ENCODE assay signal across 12 cellular contexts in the genomic region with DNA sequence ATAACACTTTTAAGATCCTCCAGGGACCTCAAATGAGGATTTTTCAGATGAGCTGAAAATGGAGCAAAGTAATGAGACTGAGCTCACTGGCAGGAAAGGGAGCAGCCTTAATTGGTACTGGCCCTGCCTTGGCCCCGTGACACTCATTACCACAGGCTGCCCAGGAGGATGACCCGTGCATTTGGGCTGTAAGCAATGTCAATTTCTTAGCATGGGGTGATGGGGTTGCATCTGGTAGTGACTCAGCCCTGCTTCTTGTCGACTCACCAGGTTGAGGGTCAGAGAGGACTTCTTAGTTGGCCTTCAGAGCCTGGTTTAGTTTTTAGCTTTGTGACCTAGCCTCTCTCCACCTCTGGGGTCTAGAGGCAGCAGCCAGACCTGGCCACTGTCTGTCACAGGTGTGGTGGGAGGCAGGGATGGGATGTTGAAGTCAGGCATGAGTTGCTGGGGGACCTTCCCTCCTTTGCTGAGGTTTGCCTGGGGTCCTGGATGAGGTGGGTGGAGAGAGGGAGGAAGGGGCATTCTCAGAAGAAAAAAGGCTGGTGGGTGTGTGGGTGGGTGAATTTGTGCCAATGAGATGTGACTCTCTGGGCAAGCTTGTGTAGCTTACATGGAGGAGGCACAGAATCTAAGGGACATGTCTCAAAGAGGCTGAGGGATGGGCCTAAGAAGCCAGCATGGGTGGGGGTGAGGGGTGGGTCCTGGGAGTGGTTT. TPM values are rescaled to one million over a fixed set of nuclear protein-coding genes. Genes with fewer than 3 reads are reported as not detected.
DNase-seq lines count a peak whose midpoint lies in the region; ATAC-seq and TF ChIP-seq lines count a peak whose summit lies in the region.
"Had no signal": no experiment of that assay in that cellular context is flagged by ENCODE, and none has a peak within 500 bp of the region (broad histone marks: within the 10 kb centered on the region; RNA-seq: fewer than 3 reads in every experiment).

No MANE protein-coding gene starts in this region.

- H3K9me3 Mint-ChIP-seq in activated naive CD4-positive, alpha-beta T cell treated with anti-CD3 and anti-CD28 coated beads, Interleukin-2, amount 10 ng/mL, durations not matched to agents 7 days and 5 days, result no peaks in the 10 kb centered on the region
- H3K9me3 Mint-ChIP-seq: activated naive CD4-positive, alpha-beta T cell treated with anti-CD3 and anti-CD28 coated beads, Interleukin-2, amount 50 U/mL, for 24 hours; stimulated activated naive CD8-positive, alpha-beta T cell treated with anti-CD3 and anti-CD28 coated beads, Interleukin-15, Interleukin-2, amounts not matched to agents 100 ng/mL and 50 ng/mL, for 24 hours had no signal

- POLR2A ChIA-PET in Panc1 (lab: Charles Lee), result no interaction called here

- no peaks in the 10 kb centered on the region for H3K4me1 ChIP-seq in Panc1 (ENCODE audit: control insufficient read depth, insufficient read depth, low read length)
- H3K4me1 ChIP-seq in subcutaneous abdominal adipose tissue (ENCODE audit: control insufficient read depth in 5 of 5, insufficient read depth in 5 of 5, low read length in 5 of 5), result peaks cover 2 to 36% (median 14%) of the 10 kb centered on the region in 5 donors
- H3K4me1 ChIP-seq: SJSA1 had no signal

- H3K27ac ChIP-seq in Panc1 (ENCODE audit: low read length) (no peak overlapping the region), subcutaneous abdominal adipose tissue (ENCODE audit: low read depth, low read length) (peak overlapping the region; percentile 52)
- H3K27ac ChIP-seq: SJSA1 had no signal

- peak; percentile 48; the same call in 1 of the 2 replicates for ATAC-seq in Panc1
- no peak for ATAC-seq in GM21447 (IDR thresholded peaks at IDR 0.05; ENCODE audit: unreplicated experiment)

- intact Hi-C loops in Panc1 (cut with micrococcal nuclease; ENCODE audit: unreplicated experiment), result no loop called here

- BruUV-seq in Panc1 (replicated peaks; lab: Mats Ljungman, UMichigan), result no TSS peak

- H3K36me3 ChIP-seq in Panc1 (ENCODE audit: control insufficient read depth, insufficient read depth, low read length), result no peaks in the 10 kb centered on the region
- peaks cover 0 to 21% (median 7%) of the 10 kb centered on the region in 5 donors for H3K36me3 ChIP-seq in subcutaneous abdominal adipose tissue (ENCODE audit: control insufficient read depth in 5 of 5, insufficient read depth in 5 of 5, low read length in 5 of 5)
- H3K36me3 ChIP-seq: SJSA1 had no signal

- H3K4me3 Mint-ChIP-seq in activated naive CD4-positive, alpha-beta T cell treated with anti-CD3 and anti-CD28 coated beads, Interleukin-2, amount 10 ng/mL, durations not matched to agents 7 days and 5 days, result no peak overlapping the region
- H3K4me3 Mint-ChIP-seq: activated naive CD4-positive, alpha-beta T cell treated with anti-CD3 and anti-CD28 coated beads, Interleukin-2, amount 50 U/mL, for 24 hours; stimulated activated naive CD8-positive, alpha-beta T cell treated with anti-CD3 and anti-CD28 coated beads, Interleukin-15, Interleukin-2, amounts not matched to agents 100 ng/mL and 50 ng/mL, for 24 hours had no signal

- TF ChIP-seq CTCF in Panc1 (IDR thresholded peaks at IDR 0.05), result no peak
- no peak for TF ChIP-seq CTCF in fibroblast of pulmonary artery (IDR thresholded peaks at IDR 0.05; ENCODE audit: low read length, missing control alignments)

- no peaks in the 10 kb centered on the region for H3K27me3 ChIP-seq in Panc1 (ENCODE audit: control insufficient read depth, insufficient read depth, low read length)
- H3K27me3 ChIP-seq in subcutaneous abdominal adipose tissue (ENCODE audit: control insufficient read depth in 5 of 5, insufficient read depth in 4 of 5, low read length in 5 of 5), result no peaks in the 10 kb centered on the region
- H3K27me3 ChIP-seq: SJSA1 had no signal

- peak overlapping the region in 1 of 5 donors; percentile 16 for H3K9ac ChIP-seq in subcutaneous abdominal adipose tissue (ENCODE audit: low read length in 5 of 5)

- no peak overlapping the region for H3K4me3 ChIP-seq in Panc1 (ENCODE audit: low read depth in 2 of 2, low read length in 2 of 2)
- no peak overlapping the region for H3K4me3 ChIP-seq in fibroblast of pulmonary artery (replicated peaks; ENCODE audit: low read depth, low read length)
- no peak overlapping the region for H3K4me3 ChIP-seq in subcutaneous abdominal adipose tissue (ENCODE audit: low read depth in 1 of 5, low read length in 5 of 5)
- H3K4me3 ChIP-seq: SJSA1 had no signal

- no peaks in the 10 kb centered on the region for H3K4me1 Mint-ChIP-seq in activated naive CD4-positive, alpha-beta T cell treated with anti-CD3 and anti-CD28 coated beads, Interleukin-2, amount 10 ng/mL, durations not matched to agents 7 days and 5 days
- H3K4me1 Mint-ChIP-seq: activated naive CD4-positive, alpha-beta T cell treated with anti-CD3 and anti-CD28 coated beads, Interleukin-2, amount 50 U/mL, for 24 hours had no signal

- H3K27me3 Mint-ChIP-seq in activated naive CD4-positive, alpha-beta T cell treated with anti-CD3 and anti-CD28 coated beads, Interleukin-2, amount 10 ng/mL, durations not matched to agents 7 days and 5 days, result peaks cover 11% of the 10 kb centered on the region
- H3K27me3 Mint-ChIP-seq: activated naive CD4-positive, alpha-beta T cell treated with anti-CD3 and anti-CD28 coated beads, Interleukin-2, amount 50 U/mL, for 24 hours had no signal

- CTCF ChIA-PET in Panc1 (lab: Charles Lee), result no interaction called here
- CTCF ChIA-PET in activated naive CD4-positive, alpha-beta T cell treated with anti-CD3 and anti-CD28 coated beads, Interleukin-2, amount 10 ng/mL, durations not matched to agents 7 days and 5 days (lab: Charles Lee), result interaction anchor here (1.2 kb wide), 1 partner anchor 10 kb away, joined by 5 read pairs; no protein-coding TSS in a partner anchor

- H3K9me3 ChIP-seq in Panc1 (ENCODE audit: control insufficient read depth, insufficient read depth, low read depth, low read length) (no peaks in the 10 kb centered on the region), subcutaneous abdominal adipose tissue (ENCODE audit: control insufficient read depth in 5 of 5, low read length in 5 of 5) (no peaks in the 10 kb centered on the region)
- H3K9me3 ChIP-seq: SJSA1 had no signal

- DNase-seq in GM04504 (ENCODE audit: low read depth) (peak; percentile 91), Panc1 (ENCODE audit: low read depth, low spot score) (peak; percentile 32), fibroblast of pulmonary artery (ENCODE audit: low read depth) (peak; percentile 26)
- no peak for DNase-seq in activated naive CD4-positive, alpha-beta T cell treated with anti-CD3 and anti-CD28 coated beads, Interleukin-2, amount 10 ng/mL, durations not matched to agents 7 days and 5 days
- no peak for DNase-seq in stimulated activated CD4-positive, alpha-beta T cell treated with anti-CD3 and anti-CD28 coated beads, Interleukin-4, amount 100 ng/mL, for 1 hour
- DNase-seq: activated CD4-positive, alpha-beta T cell treated with anti-CD3 and anti-CD28 coated beads for 48 hours; stimulated activated CD4-positive, alpha-beta T cell treated with anti-CD3 and anti-CD28 coated beads, Interleukin-12 subunit alpha, Interleukin-12 subunit beta, amount 100 ng/mL, for 4 hours had no signal

- no peaks in the 10 kb centered on the region for H3K36me3 Mint-ChIP-seq in activated naive CD4-positive, alpha-beta T cell treated with anti-CD3 and anti-CD28 coated beads, Interleukin-2, amount 10 ng/mL, durations not matched to agents 7 days and 5 days
- H3K36me3 Mint-ChIP-seq: activated naive CD4-positive, alpha-beta T cell treated with anti-CD3 and anti-CD28 coated beads, Interleukin-2, amount 50 U/mL, for 24 hours had no signal

- no peak overlapping the region for H3K27ac Mint-ChIP-seq in activated naive CD4-positive, alpha-beta T cell treated with anti-CD3 and anti-CD28 coated beads, Interleukin-2, amount 10 ng/mL, durations not matched to agents 7 days and 5 days
- H3K27ac Mint-ChIP-seq: activated naive CD4-positive, alpha-beta T cell treated with anti-CD3 and anti-CD28 coated beads, Interleukin-2, amount 50 U/mL, for 24 hours; stimulated activated naive CD8-positive, alpha-beta T cell treated with anti-CD3 and anti-CD28 coated beads, Interleukin-15, Interleukin-2, amounts not matched to agents 100 ng/mL and 50 ng/mL, for 24 hours had no signal

- in situ Hi-C loops in Panc1 (cut with HindIII; ENCODE audit: low pct_unique_long_range_greater_than_20kb, low sequenced_read_pairs), result no loop called here

RNA-seq across cellular contexts. Expression of gene EPB41L1, which starts 25.9 kb away (rescaled TPM):
- total RNA-seq in Panc1 (2021; ENCODE audit: unreplicated experiment), result 8.6 TPM
- 9.2 TPM for polyA plus RNA-seq in Panc1 (2012; ENCODE audit: insufficient read length)

Comparison
In these comparisons a context has a peak if more than half of its experiments do, and no peak if none do; other contexts are left out.
1. DNase-seq: peak in GM04504 (single experiment), Panc1 (single experiment) and fibroblast of pulmonary artery (single experiment); none in activated naive CD4-positive, alpha-beta T cell treated with anti-CD3 and anti-CD28 coated beads, Interleukin-2, amount 10 ng/mL, durations not matched to agents 7 days and 5 days (single experiment) and stimulated activated CD4-positive, alpha-beta T cell treated with anti-CD3 and anti-CD28 coated beads, Interleukin-4, amount 100 ng/mL, for 1 hour (single experiment).